8 cellular contexts compared by ENCODE assay signal in the genomic region with DNA sequence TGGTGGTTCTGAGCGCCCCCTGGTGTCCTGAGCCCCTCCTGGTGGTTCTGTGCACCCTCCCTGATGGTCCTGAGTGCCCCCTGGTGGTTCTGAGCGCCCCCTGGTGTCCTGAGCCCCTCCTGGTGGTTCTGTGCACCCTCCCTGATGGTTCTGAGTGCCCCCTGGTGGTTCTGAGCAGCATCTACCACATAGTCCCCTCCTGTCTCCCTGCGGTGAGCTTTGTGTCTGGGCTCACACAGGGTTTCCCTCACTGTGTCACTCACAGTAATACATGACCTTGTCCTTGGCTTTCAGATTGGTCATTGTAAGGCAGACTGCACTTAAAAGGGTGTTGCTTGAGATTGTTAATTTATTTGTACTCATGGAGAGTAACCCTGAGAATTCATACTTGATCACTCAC.
A peak's percentile ranks its signal among the peaks of the same experiment; 100 is the strongest.
DNase-seq lines count a peak whose midpoint lies in the region; ATAC-seq and TF ChIP-seq lines count a peak whose summit lies in the region.
"Not testable (repeated sequence)": the region's sequence is repeated elsewhere in the genome, so short reads cannot be mapped to it uniquely, and the experiment has no call there.

No MANE protein-coding gene starts in this region.

- ATAC-seq in CD4-positive, CD25-positive, alpha-beta regulatory T cell (ENCODE audit: low read depth in 2 of 2); activated CD8-positive, alpha-beta T cell treated with anti-CD3 and anti-CD28 coated beads, Interleukin-2, amount 10 ng/mL, durations not matched to agents 7 days and 5 days: not testable (repeated sequence)
- ATAC-seq in HG02642 (IDR thresholded peaks at IDR 0.05; ENCODE audit: poor library complexity, unreplicated experiment), result peak; percentile 33
- peak; percentile 56 for ATAC-seq in left lobe of liver

- H3K27me3 Mint-ChIP-seq in CD4-positive, CD25-positive, alpha-beta regulatory T cell; T-helper 2 cell treated with Interferon-gamma antibody and Interleukin-4, amounts not matched to agents 5 μg/mL and 100 μg/mL, for 36 hours (ENCODE audit: low read depth); activated CD8-positive, alpha-beta T cell treated with anti-CD3 and anti-CD28 coated beads, Interleukin-2, amount 10 ng/mL, durations not matched to agents 7 days and 5 days (ENCODE audit: low read depth); activated naive CD8-positive, alpha-beta T cell: not testable (repeated sequence)

- peak overlapping the region in 2 of 3 donors; percentile 17 to 75 for H3K27ac Mint-ChIP-seq in CD4-positive, CD25-positive, alpha-beta regulatory T cell
- H3K27ac Mint-ChIP-seq in T-helper 2 cell treated with Interferon-gamma antibody and Interleukin-4, amounts not matched to agents 5 μg/mL and 100 μg/mL, for 36 hours, result peak overlapping the region; percentile 31
- peak overlapping the region; percentile 66 for H3K27ac Mint-ChIP-seq in activated CD8-positive, alpha-beta T cell treated with anti-CD3 and anti-CD28 coated beads, Interleukin-2, amount 10 ng/mL, durations not matched to agents 7 days and 5 days
- H3K27ac Mint-ChIP-seq in activated naive CD8-positive, alpha-beta T cell, result peak overlapping the region; percentile 66

- POLR2A ChIA-PET in activated CD8-positive, alpha-beta T cell treated with anti-CD3 and anti-CD28 coated beads, Interleukin-2, amount 10 ng/mL, durations not matched to agents 7 days and 5 days (lab: Charles Lee), result interaction anchor here (0.6 kb wide), 1 partner anchor 52 kb away, joined by 3 read pairs; no protein-coding TSS in a partner anchor

- not testable (repeated sequence) for H3K4me3 Mint-ChIP-seq in CD4-positive, CD25-positive, alpha-beta regulatory T cell; T-helper 2 cell treated with Interferon-gamma antibody and Interleukin-4, amounts not matched to agents 5 μg/mL and 100 μg/mL, for 36 hours; activated CD8-positive, alpha-beta T cell treated with anti-CD3 and anti-CD28 coated beads, Interleukin-2, amount 10 ng/mL, durations not matched to agents 7 days and 5 days; activated naive CD8-positive, alpha-beta T cell

- not testable (repeated sequence) for H3K36me3 Mint-ChIP-seq in CD4-positive, CD25-positive, alpha-beta regulatory T cell; T-helper 2 cell treated with Interferon-gamma antibody and Interleukin-4, amounts not matched to agents 5 μg/mL and 100 μg/mL, for 36 hours (ENCODE audit: low read depth); activated CD8-positive, alpha-beta T cell treated with anti-CD3 and anti-CD28 coated beads, Interleukin-2, amount 10 ng/mL, durations not matched to agents 7 days and 5 days (ENCODE audit: low read depth); activated naive CD8-positive, alpha-beta T cell

- not testable (repeated sequence) for H3K9me3 ChIP-seq in CD4-positive, CD25-positive, alpha-beta regulatory T cell (ENCODE audit: control insufficient read depth in 2 of 2, low read length in 2 of 2)

- in situ Hi-C loops in GM13976 (cut with MboI; ENCODE audit: low sequenced_read_pairs, unreplicated experiment), result not testable (repeated sequence)

- H3K9me3 Mint-ChIP-seq in CD4-positive, CD25-positive, alpha-beta regulatory T cell; T-helper 2 cell treated with Interferon-gamma antibody and Interleukin-4, amounts not matched to agents 5 μg/mL and 100 μg/mL, for 36 hours; activated naive CD8-positive, alpha-beta T cell (ENCODE audit: low read depth): not testable (repeated sequence)
- H3K9me3 Mint-ChIP-seq in activated CD8-positive, alpha-beta T cell treated with anti-CD3 and anti-CD28 coated beads, Interleukin-2, amount 10 ng/mL, durations not matched to agents 7 days and 5 days (ENCODE audit: insufficient read depth), result peaks cover 15% of the 10 kb centered on the region

- not testable (repeated sequence) for H3K4me3 ChIP-seq in CD4-positive, CD25-positive, alpha-beta regulatory T cell (ENCODE audit: low read depth, low read length)

- peak in 2 of 3 donors; percentile 40 for DNase-seq in CD4-positive, CD25-positive, alpha-beta regulatory T cell
- DNase-seq in GM13976 (ENCODE audit: low spot score); T-helper 2 cell treated with Interferon-gamma antibody and Interleukin-4, amounts not matched to agents 5 μg/mL and 100 μg/mL, for 36 hours (ENCODE audit: low spot score); left lobe of liver (ENCODE audit: low spot score): not testable (repeated sequence)
- DNase-seq in activated CD8-positive, alpha-beta T cell treated with anti-CD3 and anti-CD28 coated beads, Interleukin-2, amount 10 ng/mL, durations not matched to agents 7 days and 5 days, result peak; percentile 54
- peak; percentile 71 for DNase-seq in stimulated activated CD4-positive, alpha-beta T cell treated with anti-CD3 and anti-CD28 coated beads, Interleukin-1b, Interleukin-23, amount 100 ng/mL, for 48 hours

- H3K27me3 ChIP-seq in CD4-positive, CD25-positive, alpha-beta regulatory T cell (ENCODE audit: control insufficient read depth, insufficient read depth, low read length), result not testable (repeated sequence)

- peaks cover 36% of the 10 kb centered on the region for H3K4me1 ChIP-seq in CD4-positive, CD25-positive, alpha-beta regulatory T cell (ENCODE audit: control insufficient read depth, insufficient read depth, low read length, poor library complexity, severe bottlenecking)

- peak; percentile 31 for TF ChIP-seq CTCF in GM13976 (IDR thresholded peaks at IDR 0.05; ENCODE audit: borderline replicate concordance, control extremely low read depth, extremely low read depth, insufficient read depth, missing control alignments)

- not testable (repeated sequence) for H3K36me3 ChIP-seq in CD4-positive, CD25-positive, alpha-beta regulatory T cell (ENCODE audit: control insufficient read depth, insufficient read depth, low read length)

- peaks cover 17 to 61% (median 31%) of the 10 kb centered on the region in 4 donors for H3K4me1 Mint-ChIP-seq in CD4-positive, CD25-positive, alpha-beta regulatory T cell
- peaks cover 41% of the 10 kb centered on the region for H3K4me1 Mint-ChIP-seq in T-helper 2 cell treated with Interferon-gamma antibody and Interleukin-4, amounts not matched to agents 5 μg/mL and 100 μg/mL, for 36 hours (ENCODE audit: low read depth)
- peaks cover 66% of the 10 kb centered on the region for H3K4me1 Mint-ChIP-seq in activated CD8-positive, alpha-beta T cell treated with anti-CD3 and anti-CD28 coated beads, Interleukin-2, amount 10 ng/mL, durations not matched to agents 7 days and 5 days (ENCODE audit: low read depth)
- peaks cover 51% of the 10 kb centered on the region for H3K4me1 Mint-ChIP-seq in activated naive CD8-positive, alpha-beta T cell (ENCODE audit: low read depth)

- CTCF ChIA-PET in activated CD8-positive, alpha-beta T cell treated with anti-CD3 and anti-CD28 coated beads, Interleukin-2, amount 10 ng/mL, durations not matched to agents 7 days and 5 days (lab: Charles Lee), result interaction anchor here (0.6 to 2.9 kb wide), 27 partner anchors 9 to 416 kb away, joined by 3 to 25 read pairs (median 5); no protein-coding TSS in a partner anchor

- not testable (repeated sequence) for H3K27ac ChIP-seq in CD4-positive, CD25-positive, alpha-beta regulatory T cell (ENCODE audit: insufficient read depth, low read length, poor library complexity, severe bottlenecking)
